In genomic region chr9:130118841-130119520, GRCh38 we compare ENCODE assay signal across 9 cellular contexts. TPM values are rescaled to one million over a fixed set of nuclear protein-coding genes. Genes with fewer than 3 reads are reported as not detected.
DNase-seq lines count a peak whose midpoint lies in the region; ATAC-seq, FAIRE-seq and TF ChIP-seq lines count a peak whose summit lies in the region.
"Had no signal": no experiment of that assay in that cellular context is flagged by ENCODE, and none has a peak within 500 bp of the region (broad histone marks: within the 10 kb centered on the region; RNA-seq: fewer than 3 reads in every experiment).

No MANE protein-coding gene starts in this region.

- H3K27ac Mint-ChIP-seq in HFFc6, result peak overlapping the region; percentile 96
- H3K27ac Mint-ChIP-seq: activated T-helper 1 cell treated with anti-CD3 and anti-CD28 coated beads, Interleukin-12 subunit alpha, Interleukin-12 subunit beta, Interleukin-2, Interleukin-4 antibody, amounts not matched to agents 30 ng/mL and 10 ng/mL and 1 ng/mL, durations not matched to agents 14 hours and 24 hours and 36 hours had no signal

- H3K4me3 Mint-ChIP-seq in HFFc6, result peak overlapping the region; percentile 59
- H3K4me3 Mint-ChIP-seq: activated T-helper 1 cell treated with anti-CD3 and anti-CD28 coated beads, Interleukin-12 subunit alpha, Interleukin-12 subunit beta, Interleukin-2, Interleukin-4 antibody, amounts not matched to agents 30 ng/mL and 10 ng/mL and 1 ng/mL, durations not matched to agents 14 hours and 24 hours and 36 hours had no signal

- H3K4me1 ChIP-seq in small intestine (ENCODE audit: control insufficient read depth in 2 of 2, insufficient read depth in 1 of 2, low read depth in 1 of 2, low read length in 1 of 2), result no peaks in the 10 kb centered on the region

- peaks cover 3% of the 10 kb centered on the region for H3K27me3 Mint-ChIP-seq in HFFc6 (ENCODE audit: insufficient read depth)

- H3K27ac ChIP-seq in small intestine (ENCODE audit: low read depth in 1 of 2, low read length in 1 of 2), result no peak overlapping the region

- H3K36me3 ChIP-seq in small intestine (ENCODE audit: control insufficient read depth in 2 of 2, insufficient read depth in 2 of 2, low read length in 2 of 2), result peaks cover 3 to 6% of the 10 kb centered on the region in 2 donors

- FAIRE-seq in small intestine (lab: Jason Lieb, UNC), result no peak
- FAIRE-seq: islet of Langerhans had no signal

- peak; percentile 59 for ATAC-seq in esophagus mucosa
- no peak for ATAC-seq in GM21367 (IDR thresholded peaks at IDR 0.05; ENCODE audit: unreplicated experiment)

- H3K9me3 ChIP-seq in small intestine (ENCODE audit: control insufficient read depth, low read depth), result no peaks in the 10 kb centered on the region

- DNase-seq in HFFc6 (no peak), NCI-H446 treated with DMSO at 0.1 percent for 48 hours (lab: John Stamatoyannopoulos, UW) (peak; percentile 89), small intestine (peak; percentile 31), GDM1 (lab: John Stamatoyannopoulos, UW) (no peak), amniotic stem cell (lab: John Stamatoyannopoulos, UW) (no peak)

- peaks cover 31% of the 10 kb centered on the region for H3K4me1 Mint-ChIP-seq in HFFc6 (ENCODE audit: low read depth)

- H3K4me3 ChIP-seq in small intestine (ENCODE audit: low read depth in 1 of 2, low read length in 2 of 2), result no peak overlapping the region

- H3K36me3 Mint-ChIP-seq in HFFc6 (ENCODE audit: low read depth), result peaks cover 30% of the 10 kb centered on the region; the same call in 1 of the 2 replicates

- TF ChIP-seq CTCF in HFFc6 (IDR thresholded peaks at IDR 0.05), result no peak

- H3K27me3 ChIP-seq in small intestine (ENCODE audit: control insufficient read depth in 2 of 2, insufficient read depth in 2 of 2, low read length in 2 of 2), result no peaks in the 10 kb centered on the region

- 84 to 88% (median 84%) methylated on average over 15 to 17 of the region's 17 CpGs for WGBS in small intestine, 3 donors

- no peaks in the 10 kb centered on the region for H3K9me3 Mint-ChIP-seq in HFFc6
- H3K9me3 Mint-ChIP-seq: activated T-helper 1 cell treated with anti-CD3 and anti-CD28 coated beads, Interleukin-12 subunit alpha, Interleukin-12 subunit beta, Interleukin-2, Interleukin-4 antibody, amounts not matched to agents 30 ng/mL and 10 ng/mL and 1 ng/mL, durations not matched to agents 14 hours and 24 hours and 36 hours had no signal

RNA-seq across cellular contexts. Expression of gene NCS1, which starts 53.2 kb away (rescaled TPM):
- 100 to 1,000 TPM in 4 of 6 experiments, 10 to 100 TPM in 2; 96.5 to 108 (median 104) TPM for total RNA-seq in HFFc6 (2021; fragmentation: NEBNext Ultra II Directional; extraction: Animal tissue kit (Norgen Biotek cat#: 25700))
- total RNA-seq in esophagus mucosa, result 19.7 TPM
- polyA plus RNA-seq in small intestine, result 1 to 10 TPM in 1 of 3 donors, under 1 TPM in 2; 0.54 to 9.2 (median 0.89) TPM

Comparison
In these comparisons a context has a peak if more than half of its experiments do, and no peak if none do; other contexts are left out.
1. DNase-seq: peak in NCI-H446 treated with DMSO at 0.1 percent for 48 hours (single experiment) and small intestine (single experiment); none in HFFc6 (single experiment), GDM1 (single experiment) and amniotic stem cell (single experiment).